In genomic region chr9:3887798-3888495, GRCh38 we compare ENCODE assay signal across 1 cellular context.
TF ChIP-seq lines count a peak whose summit lies in the region.

No MANE protein-coding gene starts in this region.

TF ChIP-seq in HepG2, 621 proteins besides CTCF, POLR2A, EP300 and RAD21 (continued from another document):
- TF ChIP-seq AKNA (CRISPR knock-in tag; IDR thresholded peaks at IDR 0.05; ENCODE audit: borderline replicate concordance): no peak
- no peak for TF ChIP-seq IRF2 (CRISPR knock-in tag; IDR thresholded peaks at IDR 0.05)
- TF ChIP-seq REL (CRISPR knock-in tag; conservative IDR thresholded peaks at IDR 0.05): no peak
- TF ChIP-seq SAFB2 (CRISPR knock-in tag; IDR thresholded peaks at IDR 0.05; ENCODE audit: borderline replicate concordance, low read depth): no peak
- no peak for TF ChIP-seq WIZ (CRISPR knock-in tag; IDR thresholded peaks at IDR 0.05)
- TF ChIP-seq SIN3A (IDR thresholded peaks at IDR 0.05; ENCODE audit: borderline replicate concordance, low read depth, low read length): no peak
